In genomic region chr17:50953831-50954601, GRCh38 we compare ENCODE assay signal across 8 cellular contexts.
DNase-seq lines count a peak whose midpoint lies in the region; ATAC-seq and FAIRE-seq lines count a peak whose summit lies in the region.

No MANE protein-coding gene starts in this region.

- no peak overlapping the region for H2AFZ ChIP-seq in GM23248

- H3K27me3 Mint-ChIP-seq in dendritic cell treated with granulocyte-macrophage colony-stimulating factor and Interleukin-4, amounts not matched to agents 40 ng/mL and 50 ng/mL, for 4 days: peaks cover 8% of the 10 kb centered on the region

- peaks cover 67% of the 10 kb centered on the region for H3K4me1 Mint-ChIP-seq in dendritic cell treated with granulocyte-macrophage colony-stimulating factor and Interleukin-4, amounts not matched to agents 40 ng/mL and 50 ng/mL, for 4 days (ENCODE audit: low read depth)

- intact Hi-C loops in dendritic cell treated with granulocyte-macrophage colony-stimulating factor and Interleukin-4, amounts not matched to agents 40 ng/mL and 50 ng/mL, for 4 days (cut with micrococcal nuclease): no loop called here

- H3K9ac ChIP-seq in GM23248 (no peak overlapping the region), mucosa of stomach (ENCODE audit: low read length) (peak overlapping the region; percentile 49)

- H3K27ac ChIP-seq in GM23248: no peak overlapping the region

- FAIRE-seq in frontal cortex (lab: Jason Lieb, UNC): no peak

- peaks cover 30% of the 10 kb centered on the region for H3K4me1 ChIP-seq in GM23248 (ENCODE audit: insufficient read depth)
- peaks cover 42% of the 10 kb centered on the region for H3K4me1 ChIP-seq in mucosa of stomach (ENCODE audit: control insufficient read depth, insufficient read depth, low read length)

- H3K27ac Mint-ChIP-seq in dendritic cell treated with granulocyte-macrophage colony-stimulating factor and Interleukin-4, amounts not matched to agents 40 ng/mL and 50 ng/mL, for 4 days: peak overlapping the region; percentile 50

- no peaks in the 10 kb centered on the region for H3K9me3 ChIP-seq in GM23248 (ENCODE audit: low read depth)
- no peaks in the 10 kb centered on the region for H3K9me3 ChIP-seq in mucosa of stomach (ENCODE audit: control insufficient read depth, low read length)

- no peak overlapping the region for H3K4me2 ChIP-seq in GM23248 (ENCODE audit: unreplicated experiment)

- no peaks in the 10 kb centered on the region for H3K9me2 ChIP-seq in GM23248 (ENCODE audit: insufficient read depth)

- peaks cover 5% of the 10 kb centered on the region; the same call in 1 of the 2 replicates for H3F3A ChIP-seq in GM23248 (ENCODE audit: insufficient read depth)

- no peaks in the 10 kb centered on the region for H4K20me1 ChIP-seq in GM23248 (ENCODE audit: insufficient read depth)

- H3K27me3 ChIP-seq in GM23248 (replicated peaks; ENCODE audit: insufficient read depth) (no peaks in the 10 kb centered on the region), mucosa of stomach (ENCODE audit: control insufficient read depth, insufficient read depth, low read length) (no peaks in the 10 kb centered on the region)

- peak; percentile 34 for DNase-seq in GM23248
- peak; percentile 52 to 91 for DNase-seq in NCI-H524 (lab: John Stamatoyannopoulos, UW)
- no peak for DNase-seq in SKM-1 (lab: John Stamatoyannopoulos, UW; ENCODE audit: unreplicated experiment)
- no peak for DNase-seq in frontal cortex (ENCODE audit: low spot score in 2 of 2)

- WGBS in GM23248 (ENCODE audit: low coverage in 1 of 2, low lambda C conversion rate in 2 of 2, missing lambda C conversion rate in 2 of 2), 2 experiments: 66 to 70% methylated on average over 15 to 17 of the region's 17 CpGs

- no peaks in the 10 kb centered on the region for H3K79me2 ChIP-seq in GM23248 (ENCODE audit: insufficient read depth)

- no peaks in the 10 kb centered on the region for H3K36me3 Mint-ChIP-seq in dendritic cell treated with granulocyte-macrophage colony-stimulating factor and Interleukin-4, amounts not matched to agents 40 ng/mL and 50 ng/mL, for 4 days (ENCODE audit: low read depth)

- H3K36me3 ChIP-seq in GM23248 (ENCODE audit: low read depth) (no peaks in the 10 kb centered on the region), mucosa of stomach (ENCODE audit: control insufficient read depth, insufficient read depth, low read length) (no peaks in the 10 kb centered on the region)

- H3K4me3 Mint-ChIP-seq in dendritic cell treated with granulocyte-macrophage colony-stimulating factor and Interleukin-4, amounts not matched to agents 40 ng/mL and 50 ng/mL, for 4 days: peak overlapping the region; percentile 30

- no peaks in the 10 kb centered on the region for H3K9me3 Mint-ChIP-seq in dendritic cell treated with granulocyte-macrophage colony-stimulating factor and Interleukin-4, amounts not matched to agents 40 ng/mL and 50 ng/mL, for 4 days

- in situ Hi-C loops in GM23248 (cut with MboI): loop anchor here (10.0 to 25.0 kb wide), 2 partner anchors 169 to 442 kb away; partner anchors contain the start of gene MYCBPAP

- ATAC-seq in GM21367 (IDR thresholded peaks at IDR 0.05; ENCODE audit: unreplicated experiment) (no peak), GM18907 (IDR thresholded peaks at IDR 0.05; ENCODE audit: unreplicated experiment) (no peak)

- H3K4me3 ChIP-seq in GM23248 (no peak overlapping the region), mucosa of stomach (ENCODE audit: low read length) (no peak overlapping the region)

Comparison
In these comparisons a context has a peak if more than half of its experiments do, and no peak if none do; other contexts are left out.
1. DNase-seq: peak in GM23248 (single experiment) and NCI-H524 (2 of 2); none in SKM-1 (single experiment) and frontal cortex (0 of 2).